9 cellular contexts compared by ENCODE assay signal in genomic region chr16:80084614-80085013, GRCh38.
A peak's percentile ranks its signal among the peaks of the same experiment; 100 is the strongest.
DNase-seq lines count a peak whose midpoint lies in the region; ATAC-seq and TF ChIP-seq lines count a peak whose summit lies in the region.
"Had no signal": no experiment of that assay in that cellular context is flagged by ENCODE, and none has a peak within 500 bp of the region (broad histone marks: within the 10 kb centered on the region; RNA-seq: fewer than 3 reads in every experiment).

No MANE protein-coding gene starts in this region.

- POLR2A ChIA-PET in CD8-positive, alpha-beta memory T cell (lab: Charles Lee), result no interaction called here

- H3K27me3 Mint-ChIP-seq in CD8-positive, alpha-beta memory T cell, result peaks cover 4 to 6% of the 10 kb centered on the region in 2 donors
- H3K27me3 Mint-ChIP-seq: activated naive CD8-positive, alpha-beta T cell had no signal

- H3K27ac Mint-ChIP-seq in CD8-positive, alpha-beta memory T cell, result no peak overlapping the region
- H3K27ac Mint-ChIP-seq: activated naive CD8-positive, alpha-beta T cell had no signal

- no peaks in the 10 kb centered on the region for H3K36me3 Mint-ChIP-seq in CD8-positive, alpha-beta memory T cell
- H3K36me3 Mint-ChIP-seq: activated naive CD8-positive, alpha-beta T cell had no signal

- TF ChIP-seq CTCF in fibroblast of the aortic adventitia (IDR thresholded peaks at IDR 0.05; ENCODE audit: insufficient read depth, low read length), result no peak

- no peaks in the 10 kb centered on the region for H3K27me3 ChIP-seq in SJCRH30
- no peaks in the 10 kb centered on the region for H3K27me3 ChIP-seq in CD8-positive, alpha-beta memory T cell (ENCODE audit: insufficient read depth, low read length, poor library complexity, severe bottlenecking)

- DNase-seq in stimulated activated CD4-positive, alpha-beta T cell treated with anti-CD3 and anti-CD28 coated beads, Interleukin-4, amount 100 ng/mL, for 1 hour, result peak; percentile 2
- no peak for DNase-seq in stimulated activated CD4-positive, alpha-beta T cell treated with anti-CD3 and anti-CD28 coated beads, Interleukin-12 subunit alpha, Interleukin-12 subunit beta, amount 100 ng/mL, for 4 hours
- DNase-seq in SJCRH30, result peak; percentile 16 to 54
- DNase-seq in fibroblast of the aortic adventitia (ENCODE audit: low read depth), result peak; percentile 1
- peak in 39 of 56 donors; percentile 1 to 57 (median 13) for DNase-seq in nucleus accumbens (lab: John Stamatoyannopoulos, UW)
- no peak for DNase-seq in CD8-positive, alpha-beta memory T cell
- DNase-seq in SKM-1 (lab: John Stamatoyannopoulos, UW; ENCODE audit: unreplicated experiment), result no peak

- H3K4me1 ChIP-seq in SJCRH30, result no peaks in the 10 kb centered on the region
- no peaks in the 10 kb centered on the region for H3K4me1 ChIP-seq in CD8-positive, alpha-beta memory T cell (ENCODE audit: insufficient read depth, low read length)

- no peak for ATAC-seq in GM21390 (IDR thresholded peaks at IDR 0.05; ENCODE audit: unreplicated experiment)

- no peaks in the 10 kb centered on the region for H3K9me3 ChIP-seq in SJCRH30 (replicated peaks)
- H3K9me3 ChIP-seq in CD8-positive, alpha-beta memory T cell (ENCODE audit: low read length), result no peaks in the 10 kb centered on the region

- CTCF ChIA-PET in CD8-positive, alpha-beta memory T cell (lab: Charles Lee), result no interaction called here

- H3K4me3 Mint-ChIP-seq in CD8-positive, alpha-beta memory T cell, result no peak overlapping the region
- H3K4me3 Mint-ChIP-seq: activated naive CD8-positive, alpha-beta T cell had no signal

- H3K9me3 Mint-ChIP-seq in CD8-positive, alpha-beta memory T cell, result no peaks in the 10 kb centered on the region

- no peaks in the 10 kb centered on the region for H3K36me3 ChIP-seq in SJCRH30
- no peaks in the 10 kb centered on the region for H3K36me3 ChIP-seq in CD8-positive, alpha-beta memory T cell (ENCODE audit: insufficient read depth, low read length)

- no peaks in the 10 kb centered on the region for H3K4me1 Mint-ChIP-seq in CD8-positive, alpha-beta memory T cell

- H3K4me3 ChIP-seq in SJCRH30, result no peak overlapping the region
- no peak overlapping the region for H3K4me3 ChIP-seq in fibroblast of the aortic adventitia (ENCODE audit: low read depth, low read length)
- no peak overlapping the region for H3K4me3 ChIP-seq in CD8-positive, alpha-beta memory T cell (ENCODE audit: low read length)

- H3K27ac ChIP-seq in SJCRH30, result no peak overlapping the region
- no peak overlapping the region for H3K27ac ChIP-seq in CD8-positive, alpha-beta memory T cell (ENCODE audit: low read depth, low read length)

Comparison
In these comparisons a context has a peak if more than half of its experiments do, and no peak if none do; other contexts are left out.
1. DNase-seq: peak in stimulated activated CD4-positive, alpha-beta T cell treated with anti-CD3 and anti-CD28 coated beads, Interleukin-4, amount 100 ng/mL, for 1 hour (single experiment), SJCRH30 (2 of 2), fibroblast of the aortic adventitia (single experiment) and nucleus accumbens (39 of 56); none in stimulated activated CD4-positive, alpha-beta T cell treated with anti-CD3 and anti-CD28 coated beads, Interleukin-12 subunit alpha, Interleukin-12 subunit beta, amount 100 ng/mL, for 4 hours (single experiment), CD8-positive, alpha-beta memory T cell (0 of 5) and SKM-1 (single experiment).